In the genomic region with DNA sequence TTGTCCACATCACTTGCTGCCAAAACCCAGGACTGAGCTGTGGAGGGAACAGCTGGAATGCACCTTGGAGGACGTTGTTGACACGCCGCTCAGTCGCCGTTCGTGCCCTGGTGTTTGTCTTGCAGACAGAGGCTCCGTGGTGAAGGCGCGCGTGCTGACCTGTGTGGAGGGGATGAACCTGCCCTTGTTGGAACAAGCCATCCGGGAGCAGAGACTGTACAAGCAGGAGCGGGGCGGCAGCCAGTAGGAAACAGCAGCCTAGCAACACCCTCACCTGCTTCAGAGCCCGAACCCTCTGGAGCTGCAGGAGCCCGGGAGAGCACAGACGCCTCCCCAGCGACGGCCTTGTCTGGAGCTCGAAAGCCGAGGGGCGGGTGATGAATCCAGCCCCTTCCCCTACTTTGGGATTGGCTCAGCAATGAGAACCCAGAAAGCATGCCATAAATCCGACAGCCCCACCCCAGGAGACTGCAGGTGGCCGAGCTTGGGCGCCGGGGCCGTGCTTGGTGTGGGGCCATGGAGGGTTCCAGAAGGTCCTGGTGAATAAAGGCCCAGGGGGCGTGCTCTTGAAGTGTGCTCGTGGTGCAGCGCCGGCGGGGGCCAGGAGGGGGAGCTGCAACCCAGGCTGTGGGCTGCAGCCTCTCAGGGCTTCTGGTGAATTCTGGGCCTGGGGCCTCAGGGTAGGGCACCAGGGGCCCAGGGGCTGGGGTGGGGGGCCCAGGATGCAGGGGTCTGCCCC, we compare ENCODE assay signal across 8 cellular contexts. TPM values are rescaled to one million over a fixed set of nuclear protein-coding genes. Genes with fewer than 3 reads are reported as not detected.
DNase-seq lines count a peak whose midpoint lies in the region; ATAC-seq and TF ChIP-seq lines count a peak whose summit lies in the region.

No MANE protein-coding gene starts in this region.

- H3K27ac ChIP-seq in RWPE1 = peak overlapping the region; percentile 50; the same call in 1 of the 2 replicates

- intact Hi-C loops in activated naive CD4-positive, alpha-beta T cell treated with anti-CD3 and anti-CD28 coated beads for 36 hours (cut with micrococcal nuclease) = loop anchor here (1.0 to 10.0 kb wide), 2 partner anchors 95 to 245 kb away; no protein-coding TSS in a partner anchor
- intact Hi-C loops in left ventricle myocardium superior (cut with micrococcal nuclease) = loop anchor here (10.0 kb wide), 1 partner anchor 95 kb away; the partner anchor contains the start of gene MRPL38

- peak; percentile 82 for TF ChIP-seq CTCF in RWPE1 (conservative IDR thresholded peaks at IDR 0.05; ENCODE audit: low read depth)

- CTCF ChIA-PET in RWPE1 (lab: Yijun Ruan, JAX) = interaction anchor here (0.6 to 1.3 kb wide), 10 partner anchors 10 to 254 kb away, joined by 3 to 8 read pairs (median 4); no protein-coding TSS in a partner anchor
- CTCF ChIA-PET in activated naive CD4-positive, alpha-beta T cell treated with anti-CD3 and anti-CD28 coated beads for 36 hours (lab: Charles Lee) = interaction anchor here (1.0 to 11.2 kb wide), 10 partner anchors 11 to 172 kb away, joined by 3 to 124 read pairs (median 4); no protein-coding TSS in a partner anchor

- in situ Hi-C loops in ACHN (cut with HindIII; ENCODE audit: low pct_ligation_motif_present, low pct_unique_long_range_greater_than_20kb, low sequenced_read_pairs) = no loop called here

- POLR2A ChIA-PET in RWPE1 (lab: Yijun Ruan, JAX; ENCODE audit: low non-redundant PET) = no interaction called here

- H3K27ac Mint-ChIP-seq in activated naive CD4-positive, alpha-beta T cell treated with anti-CD3 and anti-CD28 coated beads for 36 hours = no peak overlapping the region

- no peaks in the 10 kb centered on the region for H3K27me3 Mint-ChIP-seq in activated naive CD4-positive, alpha-beta T cell treated with anti-CD3 and anti-CD28 coated beads for 36 hours (ENCODE audit: low read depth)

- no peaks in the 10 kb centered on the region for H3K36me3 Mint-ChIP-seq in activated naive CD4-positive, alpha-beta T cell treated with anti-CD3 and anti-CD28 coated beads for 36 hours (ENCODE audit: low read depth)

- DNase-seq in ACHN = peak; percentile 61
- DNase-seq in GM19238 (ENCODE audit: insufficient read length, low spot score) = peak; percentile 72
- no peak for DNase-seq in RWPE1 (ENCODE audit: low spot score)
- peak; percentile 75 for DNase-seq in activated naive CD4-positive, alpha-beta T cell treated with anti-CD3 and anti-CD28 coated beads for 36 hours
- peak; percentile 55 for DNase-seq in left ventricle myocardium superior
- peak in 3 of 4 experiments; percentile 51 to 60 (median 58) for DNase-seq in stimulated activated CD4-positive, alpha-beta T cell treated with anti-CD3 and anti-CD28 coated beads, Interleukin-1b, Interleukin-23, amount 100 ng/mL, for 24 hours (ENCODE audit: low read depth in 4 of 4, low spot score in 1 of 4)
- no peak for DNase-seq in mesenteric fat pad (ENCODE audit: low spot score)

- H3K4me1 Mint-ChIP-seq in activated naive CD4-positive, alpha-beta T cell treated with anti-CD3 and anti-CD28 coated beads for 36 hours (ENCODE audit: low read depth) = peaks cover 16% of the 10 kb centered on the region

- H3K9me3 Mint-ChIP-seq in activated naive CD4-positive, alpha-beta T cell treated with anti-CD3 and anti-CD28 coated beads for 36 hours = no peaks in the 10 kb centered on the region

- no peak overlapping the region for H3K4me3 Mint-ChIP-seq in activated naive CD4-positive, alpha-beta T cell treated with anti-CD3 and anti-CD28 coated beads for 36 hours

- ATAC-seq in left ventricle myocardium superior (peak; percentile 18), GM18502 (IDR thresholded peaks at IDR 0.05; ENCODE audit: poor library complexity, unreplicated experiment) (no peak)

RNA-seq across cellular contexts. Expression of gene CDK3, which starts 0.5 kb away (rescaled TPM):
- total RNA-seq in activated naive CD4-positive, alpha-beta T cell treated with anti-CD3 and anti-CD28 coated beads for 36 hours = 1 to 10 TPM; 3.1 to 5.0 TPM
- 2.6 TPM for total RNA-seq in left ventricle myocardium superior
- total RNA-seq in mesenteric fat pad = 4.3 TPM

RNA-seq across cellular contexts. Expression of gene TEN1, which starts 21.1 kb away (rescaled TPM):
- total RNA-seq in activated naive CD4-positive, alpha-beta T cell treated with anti-CD3 and anti-CD28 coated beads for 36 hours = 10 to 100 TPM in 1 of 2 experiments, 1 to 10 TPM in 1; 9.7 to 12.2 TPM
- total RNA-seq in left ventricle myocardium superior = 6.6 TPM
- 17.7 TPM for total RNA-seq in mesenteric fat pad

RNA-seq across cellular contexts. Expression of gene ACOX1, which starts 21.2 kb away (rescaled TPM):
- 10 to 100 TPM; 31.4 to 34.9 TPM for total RNA-seq in activated naive CD4-positive, alpha-beta T cell treated with anti-CD3 and anti-CD28 coated beads for 36 hours
- total RNA-seq in left ventricle myocardium superior (101 TPM), mesenteric fat pad (148 TPM)

RNA-seq across cellular contexts. Expression of gene EVPL, which starts 26.9 kb away (rescaled TPM):
- under 1 TPM in 1 of 2 experiments, not detected in 1; 0.14 TPM for total RNA-seq in activated naive CD4-positive, alpha-beta T cell treated with anti-CD3 and anti-CD28 coated beads for 36 hours
- 0.07 TPM for total RNA-seq in left ventricle myocardium superior
- 0.16 TPM for total RNA-seq in mesenteric fat pad

RNA-seq across cellular contexts. Expression of gene FBF1, which starts 59.3 kb away (rescaled TPM):
- total RNA-seq in activated naive CD4-positive, alpha-beta T cell treated with anti-CD3 and anti-CD28 coated beads for 36 hours = 10 to 100 TPM; 20.7 to 21.0 TPM
- total RNA-seq in left ventricle myocardium superior = 4.2 TPM
- 5.5 TPM for total RNA-seq in mesenteric fat pad

Comparison
In these comparisons a context has a peak if more than half of its experiments do, and no peak if none do; other contexts are left out.
1. DNase-seq: peak in ACHN (single experiment), GM19238 (single experiment), activated naive CD4-positive, alpha-beta T cell treated with anti-CD3 and anti-CD28 coated beads for 36 hours (single experiment), left ventricle myocardium superior (single experiment) and stimulated activated CD4-positive, alpha-beta T cell treated with anti-CD3 and anti-CD28 coated beads, Interleukin-1b, Interleukin-23, amount 100 ng/mL, for 24 hours (3 of 4); none in RWPE1 (single experiment) and mesenteric fat pad (single experiment).